10 cellular contexts compared by ENCODE assay signal in genomic region chr3:175193815-175194518, GRCh38.
DNase-seq lines count a peak whose midpoint lies in the region; ATAC-seq and TF ChIP-seq lines count a peak whose summit lies in the region.
"Had no signal": no experiment of that assay in that cellular context is flagged by ENCODE, and none has a peak within 500 bp of the region (broad histone marks: within the 10 kb centered on the region; RNA-seq: fewer than 3 reads in every experiment).

No MANE protein-coding gene starts in this region.

- TF ChIP-seq RAD21 in SK-N-SH (IDR thresholded peaks at IDR 0.05; ENCODE audit: low read length), result no peak

- WGBS in SK-N-SH (ENCODE audit: low lambda C conversion rate), result 84% methylated on average over 4 of the region's 4 CpGs

- H3K27me3 Mint-ChIP-seq in T-helper 17 cell, result no peaks in the 10 kb centered on the region

- no peaks in the 10 kb centered on the region for H4K20me1 ChIP-seq in SK-N-SH (ENCODE audit: insufficient read depth)

- H3F3A ChIP-seq in SK-N-SH (replicated peaks; ENCODE audit: insufficient read depth), result no peaks in the 10 kb centered on the region

- ATAC-seq in SK-N-SH treated with all-trans-retinoic acid at 6 μM for 48 hours, result no peak
- peak; percentile 56 for ATAC-seq in HG03039 (IDR thresholded peaks at IDR 0.05; ENCODE audit: unreplicated experiment)
- ATAC-seq in T-helper 17 cell, result no peak
- ATAC-seq: lower lobe of right lung had no signal

- no peak overlapping the region for H3K27ac ChIP-seq in SK-N-SH (ENCODE audit: low read depth in 2 of 2, low read length in 1 of 2)
- H3K27ac ChIP-seq: lower lobe of right lung had no signal

- H3K9me2 ChIP-seq in SK-N-SH, result no peaks in the 10 kb centered on the region

- H3K4me1 ChIP-seq in SK-N-SH (ENCODE audit: control insufficient read depth in 1 of 2, insufficient read depth in 2 of 2, low read depth in 1 of 2, low read length in 1 of 2), result no peaks in the 10 kb centered on the region
- H3K4me1 ChIP-seq in adipocyte (ENCODE audit: control insufficient read depth, insufficient read depth, low read length), result no peaks in the 10 kb centered on the region
- H3K4me1 ChIP-seq: lower lobe of right lung had no signal

- H3K36me3 ChIP-seq in SK-N-SH (replicated peaks in 1 of 2; ENCODE audit: control insufficient read depth in 1 of 2, insufficient read depth in 2 of 2, low read length in 1 of 2), result no peaks in the 10 kb centered on the region
- no peaks in the 10 kb centered on the region for H3K36me3 ChIP-seq in adipocyte (ENCODE audit: control insufficient read depth, insufficient read depth, low read length, severe bottlenecking)
- H3K36me3 ChIP-seq: lower lobe of right lung had no signal

- no peak for DNase-seq in SK-N-SH
- DNase-seq in adipocyte (ENCODE audit: low read depth), result peak; percentile 50
- DNase-seq in superior temporal gyrus (ENCODE audit: extremely low spot score), result peak; percentile 42
- DNase-seq in SK-N-DZ (ENCODE audit: low spot score), result no peak
- no peak for DNase-seq in activated effector memory CD4-positive, alpha-beta T cell treated with Interleukin-2 at 50 U/mL for 16 hours
- no peak for DNase-seq in T-helper 17 cell
- DNase-seq: cortex of kidney, lower lobe of right lung had no signal

- H3K4me3 Mint-ChIP-seq in T-helper 17 cell, result no peak overlapping the region

- POLR2A ChIA-PET in SK-N-SH (lab: Yijun Ruan, JAX), result no interaction called here

- CTCF ChIA-PET in SK-N-SH (lab: Yijun Ruan, JAX), result no interaction called here

- H3K9me3 ChIP-seq in SK-N-SH, result peaks cover 4% of the 10 kb centered on the region; the same call in 1 of the 2 replicates
- H3K9me3 ChIP-seq in adipocyte (ENCODE audit: control insufficient read depth, low read length), result peaks cover 4% of the 10 kb centered on the region
- H3K9me3 ChIP-seq in T-helper 17 cell (ENCODE audit: control insufficient read depth, low read length, poor library complexity, severe bottlenecking), result no peaks in the 10 kb centered on the region
- H3K9me3 ChIP-seq: lower lobe of right lung had no signal

- TF ChIP-seq EP300 in SK-N-SH (IDR thresholded peaks at IDR 0.05; ENCODE audit: borderline replicate concordance in 1 of 2, low read depth in 1 of 2, low read length in 1 of 2), result 0 out of 4 replicates have a peak, but pooled peaks of 1 of the 2 experiments have one; percentile 24

- H3K9ac ChIP-seq in SK-N-SH, result no peak overlapping the region
- no peak overlapping the region for H3K9ac ChIP-seq in adipocyte (ENCODE audit: low read length)

- H3K4me2 ChIP-seq in SK-N-SH, result no peak overlapping the region

- H3K4me3 ChIP-seq in SK-N-SH (ENCODE audit: low read depth in 2 of 2, low read length in 1 of 2) (no peak overlapping the region), adipocyte (ENCODE audit: low read length) (no peak overlapping the region)
- H3K4me3 ChIP-seq: lower lobe of right lung had no signal

- no peaks in the 10 kb centered on the region for H3K4me1 Mint-ChIP-seq in T-helper 17 cell

- no peak overlapping the region for H2AFZ ChIP-seq in SK-N-SH (ENCODE audit: low read depth)

- no peaks in the 10 kb centered on the region for H3K27me3 ChIP-seq in SK-N-SH (ENCODE audit: insufficient read depth)
- H3K27me3 ChIP-seq in adipocyte (replicated peaks; ENCODE audit: control insufficient read depth, insufficient read depth, low read length), result no peaks in the 10 kb centered on the region

- TF ChIP-seq CTCF in SK-N-SH (IDR thresholded peaks at IDR 0.05), result no peak

- H3K36me3 Mint-ChIP-seq in T-helper 17 cell (ENCODE audit: low read depth), result no peaks in the 10 kb centered on the region

- H3K27ac Mint-ChIP-seq in T-helper 17 cell, result no peak overlapping the region

- H3K79me2 ChIP-seq in SK-N-SH (ENCODE audit: insufficient read depth), result no peaks in the 10 kb centered on the region

TF ChIP-seq in SK-N-SH, 30 proteins besides CTCF, POLR2A, EP300 and RAD21 (continues in another document):
- TF ChIP-seq GABPA (IDR thresholded peaks at IDR 0.05; ENCODE audit: low read depth) (no peak), TEAD4 (IDR thresholded peaks at IDR 0.05; ENCODE audit: borderline replicate concordance, insufficient read depth) (0 out of 2 replicates have a peak, but pooled peaks have one; percentile 29), TCF12 (IDR thresholded peaks at IDR 0.05) (peak; percentile 65), FOSL2 (IDR thresholded peaks at IDR 0.05; ENCODE audit: borderline replicate concordance, low read depth) (peak; percentile 57; the same call in 1 of the 2 replicates), JUND (IDR thresholded peaks at IDR 0.05) (peak; percentile 68), MEF2A (IDR thresholded peaks at IDR 0.05; ENCODE audit: borderline replicate concordance, low read depth) (peak; percentile 93), TAF1 (IDR thresholded peaks at IDR 0.05; ENCODE audit: borderline replicate concordance, low read depth, low read length) (no peak), REST (IDR thresholded peaks at IDR 0.05; ENCODE audit: low read depth, low read length) (no peak)

TF ChIP-seq in SK-N-SH treated with all-trans-retinoic acid at 6 μM for 48 hours, 23 proteins besides CTCF, POLR2A, EP300 and RAD21:
- TF ChIP-seq OSR1 (CRISPR knock-in tag; IDR thresholded peaks at IDR 0.05) (no peak), SNAI2 (CRISPR knock-in tag; IDR thresholded peaks at IDR 0.05) (no peak), TSHZ2 (CRISPR knock-in tag; IDR thresholded peaks at IDR 0.05) (no peak), ISL1 (CRISPR knock-in tag; IDR thresholded peaks at IDR 0.05) (no peak), GLIS3 (CRISPR knock-in tag; IDR thresholded peaks at IDR 0.05) (no peak), RARB (CRISPR knock-in tag; IDR thresholded peaks at IDR 0.05) (no peak)

Comparison
In these comparisons a context has a peak if more than half of its experiments do, and no peak if none do; other contexts are left out.
1. DNase-seq: peak in adipocyte (single experiment) and superior temporal gyrus (single experiment); none in SK-N-SH (single experiment), SK-N-DZ (single experiment), activated effector memory CD4-positive, alpha-beta T cell treated with Interleukin-2 at 50 U/mL for 16 hours (single experiment) and T-helper 17 cell (0 of 3).